ENCODE assay signal across 15 cellular contexts in genomic region chr5:105670586-105670985, GRCh38.
DNase-seq lines count a peak whose midpoint lies in the region; ATAC-seq, FAIRE-seq and TF ChIP-seq lines count a peak whose summit lies in the region.
"Had no signal": no experiment of that assay in that cellular context is flagged by ENCODE, and none has a peak within 500 bp of the region (broad histone marks: within the 10 kb centered on the region; RNA-seq: fewer than 3 reads in every experiment).

No MANE protein-coding gene starts in this region.

- H3K9me3 ChIP-seq in A549 (no peaks in the 10 kb centered on the region), esophagus muscularis mucosa (peaks cover 0 to 6% (median 0%) of the 10 kb centered on the region in 4 donors), spleen (peaks cover 0 to 19% (median 2%) of the 10 kb centered on the region in 8 donors)

- intact Hi-C loops in esophagus muscularis mucosa (cut with DNase I) (no loop called here), spleen (cut with DNase I; ENCODE audit: low total_unique reads) (no loop called here)
- intact Hi-C loops in activated T-helper 2 cell treated with anti-CD3 and anti-CD28 coated beads, Interferon-gamma antibody, Interleukin-2, Interleukin-4, amounts not matched to agents 10 μg/mL and 5 μg/mL and 100 μg/mL, durations not matched to agents 14 hours and 24 hours and 36 hours (cut with micrococcal nuclease), result no loop called here

- peaks cover 44% of the 10 kb centered on the region for H3K9me3 Mint-ChIP-seq in activated T-helper 2 cell treated with anti-CD3 and anti-CD28 coated beads, Interferon-gamma antibody, Interleukin-2, Interleukin-4, amounts not matched to agents 10 μg/mL and 5 μg/mL and 100 μg/mL, durations not matched to agents 14 hours and 24 hours and 36 hours

- peak in 1 of 2 experiments; percentile 4 for DNase-seq in A549 (ENCODE audit: low read depth in 1 of 2, low spot score in 1 of 2)
- peak; percentile 40 for DNase-seq in ELR (ENCODE audit: low read depth)
- DNase-seq in RWPE1 (ENCODE audit: low spot score), result peak; percentile 41
- peak; percentile 80 for DNase-seq in bronchial epithelial cell (ENCODE audit: low read depth)
- no peak for DNase-seq in esophagus muscularis mucosa (ENCODE audit: extremely low spot score)
- DNase-seq in spleen, result no peak
- no peak for DNase-seq in activated T-helper 2 cell treated with anti-CD3 and anti-CD28 coated beads, Interferon-gamma antibody, Interleukin-2, Interleukin-4, amounts not matched to agents 10 μg/mL and 5 μg/mL and 100 μg/mL, durations not matched to agents 14 hours and 24 hours and 36 hours (ENCODE audit: low spot score)
- DNase-seq: C1 segment of cervical spinal cord; CD4-positive, alpha-beta memory T cell; DMS153; GOT3; H9 had no signal

- ATAC-seq in A549 (no peak), GM21447 (IDR thresholded peaks at IDR 0.05; ENCODE audit: unreplicated experiment) (no peak)

- H3K4me1 ChIP-seq in A549 (no peaks in the 10 kb centered on the region), esophagus muscularis mucosa (no peaks in the 10 kb centered on the region), spleen (no peaks in the 10 kb centered on the region)

- no peaks in the 10 kb centered on the region for H3K27me3 Mint-ChIP-seq in activated T-helper 2 cell treated with anti-CD3 and anti-CD28 coated beads, Interferon-gamma antibody, Interleukin-2, Interleukin-4, amounts not matched to agents 10 μg/mL and 5 μg/mL and 100 μg/mL, durations not matched to agents 14 hours and 24 hours and 36 hours (ENCODE audit: low read depth)
- H3K27me3 Mint-ChIP-seq: B cell; CD4-positive, alpha-beta memory T cell had no signal

- TF ChIP-seq CTCF in A549 (IDR thresholded peaks at IDR 0.05), result no peak
- TF ChIP-seq CTCF in RWPE1 (conservative IDR thresholded peaks at IDR 0.05; ENCODE audit: low read depth), result no peak
- no peak for TF ChIP-seq CTCF in bronchial epithelial cell (IDR thresholded peaks at IDR 0.05; ENCODE audit: insufficient read depth, low read length, severe bottlenecking)
- no peak for TF ChIP-seq CTCF in esophagus muscularis mucosa (IDR thresholded peaks at IDR 0.05)
- TF ChIP-seq CTCF in spleen (IDR thresholded peaks at IDR 0.05 in 8 of 11, conservative IDR thresholded peaks at IDR 0.05 in 3 of 11), result no peak

- H3K36me3 ChIP-seq in bronchial epithelial cell (ENCODE audit: control insufficient read depth, insufficient read depth, low read length) (no peaks in the 10 kb centered on the region), esophagus muscularis mucosa (no peaks in the 10 kb centered on the region), spleen (no peaks in the 10 kb centered on the region)

- H3K36me3 Mint-ChIP-seq in activated T-helper 2 cell treated with anti-CD3 and anti-CD28 coated beads, Interferon-gamma antibody, Interleukin-2, Interleukin-4, amounts not matched to agents 10 μg/mL and 5 μg/mL and 100 μg/mL, durations not matched to agents 14 hours and 24 hours and 36 hours (ENCODE audit: low read depth), result no peaks in the 10 kb centered on the region
- H3K36me3 Mint-ChIP-seq: CD4-positive, alpha-beta memory T cell had no signal

- H3K4me1 Mint-ChIP-seq in activated T-helper 2 cell treated with anti-CD3 and anti-CD28 coated beads, Interferon-gamma antibody, Interleukin-2, Interleukin-4, amounts not matched to agents 10 μg/mL and 5 μg/mL and 100 μg/mL, durations not matched to agents 14 hours and 24 hours and 36 hours (ENCODE audit: low read depth), result no peaks in the 10 kb centered on the region
- H3K4me1 Mint-ChIP-seq: B cell; CD4-positive, alpha-beta memory T cell; H9 had no signal

- H3K27ac ChIP-seq in A549 (no peak overlapping the region), RWPE1 (no peak overlapping the region), esophagus muscularis mucosa (replicated peaks in 1 of 4) (no peak overlapping the region), spleen (no peak overlapping the region)

- FAIRE-seq in A549 (lab: Jason Lieb, UNC), result no peak
- FAIRE-seq in bronchial epithelial cell (lab: Jason Lieb, UNC), result no peak
- FAIRE-seq: GM18507 had no signal

- no peak for TF ChIP-seq RAD21 in A549 (conservative IDR thresholded peaks at IDR 0.05 in 1 of 2, IDR thresholded peaks at IDR 0.05 in 1 of 2)

- no peak overlapping the region for H3K4me2 ChIP-seq in A549

- TF ChIP-seq EP300 in A549 (IDR thresholded peaks at IDR 0.05), result no peak
- TF ChIP-seq EP300 in esophagus muscularis mucosa (IDR thresholded peaks at IDR 0.05), result no peak

- no peak overlapping the region for H3K27ac Mint-ChIP-seq in activated T-helper 2 cell treated with anti-CD3 and anti-CD28 coated beads, Interferon-gamma antibody, Interleukin-2, Interleukin-4, amounts not matched to agents 10 μg/mL and 5 μg/mL and 100 μg/mL, durations not matched to agents 14 hours and 24 hours and 36 hours
- H3K27ac Mint-ChIP-seq: B cell; CD4-positive, alpha-beta memory T cell; H9 had no signal

- TF ChIP-seq POLR2A in A549 (IDR thresholded peaks at IDR 0.05; ENCODE audit: low read length) (no peak), esophagus muscularis mucosa (IDR thresholded peaks at IDR 0.05; ENCODE audit: low read depth) (no peak), spleen (IDR thresholded peaks at IDR 0.05) (no peak)

- H3K4me3 ChIP-seq in A549 (no peak overlapping the region), bronchial epithelial cell (ENCODE audit: low read depth, low read length) (no peak overlapping the region), esophagus muscularis mucosa (no peak overlapping the region), spleen (no peak overlapping the region)

- no peak overlapping the region for H3K4me3 Mint-ChIP-seq in activated T-helper 2 cell treated with anti-CD3 and anti-CD28 coated beads, Interferon-gamma antibody, Interleukin-2, Interleukin-4, amounts not matched to agents 10 μg/mL and 5 μg/mL and 100 μg/mL, durations not matched to agents 14 hours and 24 hours and 36 hours (ENCODE audit: low read depth)
- H3K4me3 Mint-ChIP-seq: B cell; CD4-positive, alpha-beta memory T cell; H9 had no signal

- no peaks in the 10 kb centered on the region for H3K27me3 ChIP-seq in bronchial epithelial cell (ENCODE audit: control insufficient read depth, insufficient read depth, low read length)
- no peaks in the 10 kb centered on the region for H3K27me3 ChIP-seq in esophagus muscularis mucosa
- no peaks in the 10 kb centered on the region for H3K27me3 ChIP-seq in spleen (replicated peaks in 1 of 7)

- POLR2A ChIA-PET in A549 (lab: Yijun Ruan, JAX), result no interaction called here
- POLR2A ChIA-PET in RWPE1 (lab: Yijun Ruan, JAX; ENCODE audit: low non-redundant PET), result no interaction called here

- CTCF ChIA-PET in A549 (lab: Yijun Ruan, JAX) (no interaction called here), RWPE1 (lab: Yijun Ruan, JAX) (no interaction called here)

- 30% methylated on average over 3 of the region's 3 CpGs for WGBS in A549 (ENCODE audit: missing lambda C conversion rate)
- 96% methylated on average over 3 of the region's 3 CpGs for WGBS in esophagus muscularis mucosa
- WGBS in spleen, 5 donors, result 79 to 91% (median 84%) methylated on average over 3 of the region's 3 CpGs

TF ChIP-seq in A549, 52 proteins besides CTCF, POLR2A, EP300 and RAD21:
- TF ChIP-seq CHD4 (IDR thresholded peaks at IDR 0.05; ENCODE audit: borderline replicate concordance), result no peak
- no peak for TF ChIP-seq FOSL2 (IDR thresholded peaks at IDR 0.05)
- peak; percentile 21; the same call in 1 of the 2 replicates for TF ChIP-seq FOSL2 (CRISPR knock-in tag; IDR thresholded peaks at IDR 0.05)

Comparison
In these comparisons a context has a peak if more than half of its experiments do, and no peak if none do; other contexts are left out.
1. DNase-seq: peak in ELR (single experiment), RWPE1 (single experiment) and bronchial epithelial cell (single experiment); none in esophagus muscularis mucosa (single experiment), spleen (single experiment) and activated T-helper 2 cell treated with anti-CD3 and anti-CD28 coated beads, Interferon-gamma antibody, Interleukin-2, Interleukin-4, amounts not matched to agents 10 μg/mL and 5 μg/mL and 100 μg/mL, durations not matched to agents 14 hours and 24 hours and 36 hours (single experiment).